In genomic region chr14:24861083-24861630, GRCh38 we compare ENCODE assay signal across 15 cellular contexts.
DNase-seq lines count a peak whose midpoint lies in the region; ATAC-seq and TF ChIP-seq lines count a peak whose summit lies in the region.
"Had no signal": no experiment of that assay in that cellular context is flagged by ENCODE, and none has a peak within 500 bp of the region (broad histone marks: within the 10 kb centered on the region; RNA-seq: fewer than 3 reads in every experiment).

No MANE protein-coding gene starts in this region.

- no peak overlapping the region for H3K4me3 ChIP-seq in choroid plexus epithelial cell (ENCODE audit: low read depth, low read length)
- H3K4me3 ChIP-seq in mucosa of descending colon = no peak overlapping the region
- H3K4me3 ChIP-seq: thoracic aorta had no signal

- peaks cover 2% of the 10 kb centered on the region for H3K4me1 ChIP-seq in mucosa of descending colon (ENCODE audit: low read depth)
- H3K4me1 ChIP-seq: BE2C had no signal

- DNase-seq in AG08396 (ENCODE audit: low spot score) (peak; percentile 17), LoVo (ENCODE audit: low spot score) (peak; percentile 57), choroid plexus epithelial cell (ENCODE audit: low read depth) (peak; percentile 96), mucosa of descending colon (no peak), SHP77 (lab: John Stamatoyannopoulos, UW) (no peak), AML-193 (lab: John Stamatoyannopoulos, UW) (no peak), ureter (ENCODE audit: low spot score) (no peak)
- DNase-seq: activated CD4-positive, CD25-positive, alpha-beta regulatory T cell; BE2C; Kasumi-1; left cardiac atrium; SIG-M5 had no signal

- ATAC-seq in mucosa of descending colon (peak; percentile 29), HG03175 (IDR thresholded peaks at IDR 0.05; ENCODE audit: unreplicated experiment) (no peak)
- ATAC-seq: activated T-helper 17 cell treated with anti-CD3 and anti-CD28 coated beads, Interleukin-2, amount 50 U/mL, for 72 hours had no signal

- TF ChIP-seq CTCF in choroid plexus epithelial cell (conservative IDR thresholded peaks at IDR 0.05; ENCODE audit: low read depth, low read length) = no peak
- no peak for TF ChIP-seq CTCF in mucosa of descending colon (IDR thresholded peaks at IDR 0.05)

- H3K36me3 ChIP-seq in mucosa of descending colon (ENCODE audit: low read depth) = no peaks in the 10 kb centered on the region
- H3K36me3 ChIP-seq: BE2C, thoracic aorta had no signal

- intact Hi-C loops in mucosa of descending colon (cut with DNase I, micrococcal nuclease) = no loop called here

- H3K9me3 ChIP-seq in mucosa of descending colon = no peaks in the 10 kb centered on the region
- H3K9me3 ChIP-seq: BE2C, thoracic aorta had no signal

Comparison
In these comparisons a context has a peak if more than half of its experiments do, and no peak if none do; other contexts are left out.
1. DNase-seq: peak in AG08396 (single experiment), LoVo (single experiment) and choroid plexus epithelial cell (single experiment); none in mucosa of descending colon (0 of 3), SHP77 (0 of 2), AML-193 (0 of 2) and ureter (single experiment).